11 cellular contexts compared by ENCODE assay signal in genomic region chr4:173218411-173219125, GRCh38. TPM values are rescaled to one million over a fixed set of nuclear protein-coding genes. Genes with fewer than 3 reads are reported as not detected.
DNase-seq lines count a peak whose midpoint lies in the region; ATAC-seq and TF ChIP-seq lines count a peak whose summit lies in the region.
"Had no signal": no experiment of that assay in that cellular context is flagged by ENCODE, and none has a peak within 500 bp of the region (broad histone marks: within the 10 kb centered on the region; RNA-seq: fewer than 3 reads in every experiment).

No MANE protein-coding gene starts in this region.

- H3K4me3 Mint-ChIP-seq in osteocyte (ENCODE audit: unreplicated experiment) (peak overlapping the region; percentile 2), immature natural killer cell (no peak overlapping the region)

- peak; percentile 55 for DNase-seq in brain pericyte (ENCODE audit: low read depth, low spot score)
- no peak for DNase-seq in osteocyte (ENCODE audit: extremely low spot score, unreplicated experiment)
- no peak for DNase-seq in immature natural killer cell
- no peak for DNase-seq in NCI-H1092 (lab: John Stamatoyannopoulos, UW)
- no peak for DNase-seq in GM10266 (ENCODE audit: extremely low spot score)
- DNase-seq: activated CD4-positive, alpha-beta T cell treated with anti-CD3 and anti-CD28 coated beads for 1 hour; gastrocnemius medialis; NCI-H526 treated with DMSO at 0.1 percent for 48 hours had no signal

- peaks cover 43% of the 10 kb centered on the region for H3K4me1 ChIP-seq in Loucy (ENCODE audit: insufficient read depth, low read length, poor library complexity, severe bottlenecking)
- H3K4me1 ChIP-seq: gastrocnemius medialis had no signal

- no peaks in the 10 kb centered on the region for H3K9me3 ChIP-seq in Loucy (ENCODE audit: insufficient read depth, low read depth, low read length)
- H3K9me3 ChIP-seq: gastrocnemius medialis had no signal

- ATAC-seq in GM18511 (IDR thresholded peaks at IDR 0.05; ENCODE audit: unreplicated experiment) (peak; percentile 60), GM18870 (IDR thresholded peaks at IDR 0.05; ENCODE audit: unreplicated experiment) (no peak)
- ATAC-seq: gastrocnemius medialis had no signal

- H4K20me1 ChIP-seq in Loucy (ENCODE audit: insufficient read depth, low read length, poor library complexity, severe bottlenecking), result peaks cover 54% of the 10 kb centered on the region

- H3K4me1 Mint-ChIP-seq in osteocyte (ENCODE audit: unreplicated experiment), result peaks cover 55% of the 10 kb centered on the region
- H3K4me1 Mint-ChIP-seq in immature natural killer cell, result peaks cover 16 to 26% of the 10 kb centered on the region in 2 donors

- H3K9me3 Mint-ChIP-seq in osteocyte (ENCODE audit: unreplicated experiment) (no peaks in the 10 kb centered on the region), immature natural killer cell (no peaks in the 10 kb centered on the region)

- peaks cover 5% of the 10 kb centered on the region; the same call in 1 of the 2 replicates for H3F3A ChIP-seq in Loucy (ENCODE audit: low read depth)

- H3K36me3 Mint-ChIP-seq in osteocyte (ENCODE audit: unreplicated experiment), result no peaks in the 10 kb centered on the region
- H3K36me3 Mint-ChIP-seq in immature natural killer cell, result no peaks in the 10 kb centered on the region

- H3K36me3 ChIP-seq in Loucy (ENCODE audit: insufficient read depth, low read length), result peaks cover 2% of the 10 kb centered on the region; the same call in 1 of the 2 replicates
- H3K36me3 ChIP-seq: gastrocnemius medialis had no signal

- peaks cover 91% of the 10 kb centered on the region for H3K79me2 ChIP-seq in Loucy (ENCODE audit: insufficient read depth, low read length)

- no peaks in the 10 kb centered on the region for H3K27me3 Mint-ChIP-seq in osteocyte (ENCODE audit: unreplicated experiment)
- peaks cover 0 to 2% (median 0%) of the 10 kb centered on the region in 3 donors for H3K27me3 Mint-ChIP-seq in immature natural killer cell (ENCODE audit: low read depth in 3 of 3)

- H3K9me2 ChIP-seq in Loucy (replicated peaks; ENCODE audit: low read depth, low read length), result no peaks in the 10 kb centered on the region

- no peak overlapping the region for H2AFZ ChIP-seq in Loucy (ENCODE audit: low read length)

- H3K9ac ChIP-seq in Loucy (ENCODE audit: low read depth, low read length, poor library complexity, severe bottlenecking), result peak overlapping the region; percentile 15

- peak overlapping the region; percentile 58 for H3K4me2 ChIP-seq in Loucy (ENCODE audit: low read depth, low read length, poor library complexity, severe bottlenecking)

- H3K27ac Mint-ChIP-seq in osteocyte (ENCODE audit: unreplicated experiment) (peak overlapping the region; percentile 80), immature natural killer cell (no peak overlapping the region)

- no peak for TF ChIP-seq CTCF in Loucy (conservative IDR thresholded peaks at IDR 0.05; ENCODE audit: low read length)
- TF ChIP-seq CTCF in osteocyte (IDR thresholded peaks at IDR 0.05), result no peak
- TF ChIP-seq CTCF in GM10266 (IDR thresholded peaks at IDR 0.05; ENCODE audit: control insufficient read depth, insufficient read depth, low read depth, missing control alignments), result no peak

- no peaks in the 10 kb centered on the region for H3K27me3 ChIP-seq in Loucy (ENCODE audit: insufficient read depth, low read length, poor library complexity, severe bottlenecking)
- H3K27me3 ChIP-seq: gastrocnemius medialis had no signal

- peak overlapping the region; percentile 20 for H3K4me3 ChIP-seq in Loucy (ENCODE audit: low read length, poor library complexity, severe bottlenecking)
- H3K4me3 ChIP-seq: gastrocnemius medialis had no signal

RNA-seq across cellular contexts. Expression of gene GALNT7, which starts 50.0 kb away (rescaled TPM):
- 35.0 and 38.5 TPM in 2 replicates for total RNA-seq in osteocyte
- polyA plus RNA-seq in immature natural killer cell, result 1 to 10 TPM; 6.8 to 9.9 (median 6.9) TPM
